1 cellular context compared by ENCODE assay signal in the genomic region with DNA sequence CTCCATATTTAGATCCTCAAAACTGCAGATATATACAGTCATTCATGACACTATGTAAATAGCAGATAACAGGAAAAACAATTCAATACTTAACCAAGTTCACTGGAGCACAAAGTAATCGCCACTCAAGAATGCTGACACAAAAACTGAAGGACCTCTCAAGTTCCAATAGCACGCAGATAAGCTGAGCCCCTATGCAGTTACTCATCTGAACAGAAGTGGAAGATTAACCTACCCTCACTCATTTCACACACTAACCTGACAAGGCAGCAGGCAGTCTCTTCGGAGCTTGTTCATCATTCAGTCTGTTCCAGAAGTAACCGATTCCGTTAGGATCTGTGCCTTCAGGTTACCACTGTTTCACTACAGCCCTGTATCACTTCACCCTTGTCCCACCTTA.
TF ChIP-seq lines count a peak whose summit lies in the region.

No MANE protein-coding gene starts in this region.

TF ChIP-seq in SK-N-SH, 30 proteins besides CTCF, POLR2A, EP300 and RAD21 (continued from another document):
- TF ChIP-seq, protein P1, sequence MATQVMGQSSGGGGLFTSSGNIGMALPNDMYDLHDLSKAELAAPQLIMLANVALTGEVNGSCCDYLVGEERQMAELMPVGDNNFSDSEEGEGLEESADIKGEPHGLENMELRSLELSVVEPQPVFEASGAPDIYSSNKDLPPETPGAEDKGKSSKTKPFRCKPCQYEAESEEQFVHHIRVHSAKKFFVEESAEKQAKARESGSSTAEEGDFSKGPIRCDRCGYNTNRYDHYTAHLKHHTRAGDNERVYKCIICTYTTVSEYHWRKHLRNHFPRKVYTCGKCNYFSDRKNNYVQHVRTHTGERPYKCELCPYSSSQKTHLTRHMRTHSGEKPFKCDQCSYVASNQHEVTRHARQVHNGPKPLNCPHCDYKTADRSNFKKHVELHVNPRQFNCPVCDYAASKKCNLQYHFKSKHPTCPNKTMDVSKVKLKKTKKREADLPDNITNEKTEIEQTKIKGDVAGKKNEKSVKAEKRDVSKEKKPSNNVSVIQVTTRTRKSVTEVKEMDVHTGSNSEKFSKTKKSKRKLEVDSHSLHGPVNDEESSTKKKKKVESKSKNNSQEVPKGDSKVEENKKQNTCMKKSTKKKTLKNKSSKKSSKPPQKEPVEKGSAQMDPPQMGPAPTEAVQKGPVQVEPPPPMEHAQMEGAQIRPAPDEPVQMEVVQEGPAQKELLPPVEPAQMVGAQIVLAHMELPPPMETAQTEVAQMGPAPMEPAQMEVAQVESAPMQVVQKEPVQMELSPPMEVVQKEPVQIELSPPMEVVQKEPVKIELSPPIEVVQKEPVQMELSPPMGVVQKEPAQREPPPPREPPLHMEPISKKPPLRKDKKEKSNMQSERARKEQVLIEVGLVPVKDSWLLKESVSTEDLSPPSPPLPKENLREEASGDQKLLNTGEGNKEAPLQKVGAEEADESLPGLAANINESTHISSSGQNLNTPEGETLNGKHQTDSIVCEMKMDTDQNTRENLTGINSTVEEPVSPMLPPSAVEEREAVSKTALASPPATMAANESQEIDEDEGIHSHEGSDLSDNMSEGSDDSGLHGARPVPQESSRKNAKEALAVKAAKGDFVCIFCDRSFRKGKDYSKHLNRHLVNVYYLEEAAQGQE (IDR thresholded peaks at IDR 0.05; ENCODE audit: low read depth, low read length): no peak
- TF ChIP-seq GATA2 (CRISPR knock-in tag; IDR thresholded peaks at IDR 0.05) (no peak), TEAD4 (IDR thresholded peaks at IDR 0.05; ENCODE audit: borderline replicate concordance, insufficient read depth) (no peak), SMC3 (IDR thresholded peaks at IDR 0.05; ENCODE audit: low read depth, low read length) (no peak), JUND (IDR thresholded peaks at IDR 0.05) (no peak), PBX3 (IDR thresholded peaks at IDR 0.05) (no peak), RFX5 (IDR thresholded peaks at IDR 0.05; ENCODE audit: low read length) (no peak), EZH2phosphoT487 (IDR thresholded peaks at IDR 0.05; ENCODE audit: borderline replicate concordance, low read depth) (no peak), ELF1 (IDR thresholded peaks at IDR 0.05) (no peak), MEF2A (IDR thresholded peaks at IDR 0.05; ENCODE audit: borderline replicate concordance, low read depth) (no peak), GABPA (IDR thresholded peaks at IDR 0.05; ENCODE audit: low read depth) (no peak), FOSL2 (IDR thresholded peaks at IDR 0.05; ENCODE audit: borderline replicate concordance, low read depth) (no peak), ZBTB33 (IDR thresholded peaks at IDR 0.05; ENCODE audit: borderline replicate concordance, low read depth) (no peak)
